8 cellular contexts compared by ENCODE assay signal in genomic region chr21:45308211-45309068, GRCh38. TPM values are rescaled to one million over a fixed set of nuclear protein-coding genes. Genes with fewer than 3 reads are reported as not detected.
DNase-seq lines count a peak whose midpoint lies in the region; ATAC-seq and TF ChIP-seq lines count a peak whose summit lies in the region.

No MANE protein-coding gene starts in this region.

- 89% methylated on average over 21 of the region's 26 CpGs for WGBS in SK-N-SH (ENCODE audit: low lambda C conversion rate)
- 83 to 86% methylated on average over 26 of the region's 26 CpGs for WGBS in GM23248 (ENCODE audit: low coverage in 1 of 2, low lambda C conversion rate in 2 of 2, missing lambda C conversion rate in 2 of 2), 2 experiments

- RAD21 ChIA-PET in HCT116 (lab: Charles Lee; ENCODE audit: low non-redundant PET in 1 of 2, low total read pairs in 2 of 2, uncharacterized antibody in 2 of 2, unreplicated experiment in 2 of 2) = interaction anchor here in 1 of 2 experiments (1.1 kb wide), 1 partner anchor 16 kb away, joined by 3 read pairs; no protein-coding TSS in a partner anchor

- no TSS peak for BruUV-seq in HCT116 (replicated peaks; lab: Mats Ljungman, UMichigan)

- no peaks in the 10 kb centered on the region for H3K9me3 ChIP-seq in HCT116 (ENCODE audit: control insufficient read depth in 1 of 2, insufficient read depth in 1 of 2, low read depth in 1 of 2, low read length in 2 of 2)
- no peaks in the 10 kb centered on the region for H3K9me3 ChIP-seq in SK-N-SH
- no peaks in the 10 kb centered on the region for H3K9me3 ChIP-seq in GM23248 (ENCODE audit: low read depth)

- in situ Hi-C loops in GM23248 (cut with MboI) = no loop called here

- TF ChIP-seq EP300 in SK-N-SH (IDR thresholded peaks at IDR 0.05; ENCODE audit: borderline replicate concordance in 1 of 2, low read depth in 1 of 2, low read length in 1 of 2) = no peak

- H3K27me3 ChIP-seq in HCT116 (ENCODE audit: insufficient read depth, low read length) (no peaks in the 10 kb centered on the region), SK-N-SH (ENCODE audit: insufficient read depth) (no peaks in the 10 kb centered on the region), GM23248 (replicated peaks; ENCODE audit: insufficient read depth) (no peaks in the 10 kb centered on the region)

- CTCF ChIA-PET in HCT116 (lab: Charles Lee) (interaction anchor here (0.8 to 1.7 kb wide), 17 partner anchors 9 to 171 kb away, joined by 3 to 18 read pairs (median 6); partner anchors contain the start of gene POFUT2), SK-N-SH (lab: Yijun Ruan, JAX) (interaction anchor here (0.9 to 2.1 kb wide), 22 partner anchors 8 to 367 kb away, joined by 3 to 33 read pairs (median 4); partner anchors contain the start of gene POFUT2)

- H3K79me2 ChIP-seq in HCT116 (ENCODE audit: insufficient read depth, low read length) (no peaks in the 10 kb centered on the region), SK-N-SH (ENCODE audit: insufficient read depth) (no peaks in the 10 kb centered on the region), GM23248 (ENCODE audit: insufficient read depth) (no peaks in the 10 kb centered on the region)

- ATAC-seq in HCT116 = peak; percentile 23
- ATAC-seq in HG02763 (IDR thresholded peaks at IDR 0.05; ENCODE audit: unreplicated experiment) = no peak

- H4K20me1 ChIP-seq in HCT116 (ENCODE audit: insufficient read depth) (no peaks in the 10 kb centered on the region), SK-N-SH (ENCODE audit: insufficient read depth) (no peaks in the 10 kb centered on the region), GM23248 (ENCODE audit: insufficient read depth) (no peaks in the 10 kb centered on the region)

- H3F3A ChIP-seq in SK-N-SH (replicated peaks; ENCODE audit: insufficient read depth) (peaks cover 7% of the 10 kb centered on the region), GM23248 (ENCODE audit: insufficient read depth) (no peaks in the 10 kb centered on the region)

- no peak overlapping the region for H2AFZ ChIP-seq in HCT116 (ENCODE audit: low read depth, low read length, poor library complexity, severe bottlenecking)
- H2AFZ ChIP-seq in SK-N-SH (ENCODE audit: low read depth) = no peak overlapping the region
- H2AFZ ChIP-seq in GM23248 = no peak overlapping the region

- H3K9ac ChIP-seq in HCT116 (ENCODE audit: low read length) (no peak overlapping the region), SK-N-SH (peak overlapping the region; percentile 51; the same call in 1 of the 2 replicates), GM23248 (no peak overlapping the region)

- H3K27ac ChIP-seq in HCT116 (ENCODE audit: low read depth, low read length) (no peak overlapping the region), SK-N-SH (ENCODE audit: low read depth in 2 of 2, low read length in 1 of 2) (peak overlapping the region in 1 of 2 experiments; percentile 86; a peak in 2 of 4 replicates), GM23248 (no peak overlapping the region)

- H3K4me3 ChIP-seq in HCT116 (replicated peaks in 1 of 2; ENCODE audit: low read depth in 1 of 2, low read length in 2 of 2) (no peak overlapping the region), SK-N-SH (ENCODE audit: low read depth in 2 of 2, low read length in 1 of 2) (no peak overlapping the region), fibroblast of the aortic adventitia (ENCODE audit: low read depth, low read length) (no peak overlapping the region), GM23248 (no peak overlapping the region)

- H3K36me3 ChIP-seq in HCT116 (ENCODE audit: control insufficient read depth in 1 of 2, insufficient read depth in 2 of 2, low read length in 2 of 2) (no peaks in the 10 kb centered on the region), SK-N-SH (replicated peaks in 1 of 2; ENCODE audit: control insufficient read depth in 1 of 2, insufficient read depth in 2 of 2, low read length in 1 of 2) (no peaks in the 10 kb centered on the region), GM23248 (ENCODE audit: low read depth) (no peaks in the 10 kb centered on the region)

- no peak for DNase-seq in HCT116 (ENCODE audit: low read depth, low spot score)
- DNase-seq in SK-N-SH = no peak
- peak; percentile 58 for DNase-seq in fibroblast of the aortic adventitia (ENCODE audit: low read depth)
- DNase-seq in renal cortical epithelial cell (ENCODE audit: low read depth) = peak; percentile 78
- DNase-seq in middle frontal gyrus (ENCODE audit: extremely low spot score, low spot score) = no peak
- DNase-seq in NCI-H1417 (lab: John Stamatoyannopoulos, UW) = no peak
- no peak for DNase-seq in GM23248

- TF ChIP-seq RAD21 in HCT116 (IDR thresholded peaks at IDR 0.05; ENCODE audit: low read depth) (no peak), SK-N-SH (IDR thresholded peaks at IDR 0.05; ENCODE audit: low read length) (no peak)

- H3K4me1 ChIP-seq in HCT116 (ENCODE audit: control insufficient read depth in 1 of 2, insufficient read depth in 2 of 2, low read length in 2 of 2) (peaks cover 0 to 27% of the 10 kb centered on the region in 2 experiments), SK-N-SH (ENCODE audit: control insufficient read depth in 1 of 2, insufficient read depth in 2 of 2, low read depth in 1 of 2, low read length in 1 of 2) (peaks cover 3 to 16% of the 10 kb centered on the region in 2 experiments; a peak in 2 of 4 replicates), GM23248 (ENCODE audit: insufficient read depth) (peaks cover 6% of the 10 kb centered on the region)

- H3K9me2 ChIP-seq in HCT116 (ENCODE audit: insufficient read depth) = no peaks in the 10 kb centered on the region
- H3K9me2 ChIP-seq in SK-N-SH = no peaks in the 10 kb centered on the region
- H3K9me2 ChIP-seq in GM23248 (ENCODE audit: insufficient read depth) = no peaks in the 10 kb centered on the region

- no peak for TF ChIP-seq POLR2A in HCT116 (IDR thresholded peaks at IDR 0.05; ENCODE audit: borderline replicate concordance, extremely low read depth, insufficient read depth, insufficient read length)

- POLR2A ChIA-PET in HCT116 (lab: Charles Lee) (interaction anchor here (0.9 kb wide), 1 partner anchor 14 kb away, joined by 3 read pairs; no protein-coding TSS in a partner anchor), SK-N-SH (lab: Yijun Ruan, JAX) (no interaction called here)

- peak overlapping the region; percentile 60 for H3K4me2 ChIP-seq in HCT116 (ENCODE audit: low read length)
- 0 out of 2 replicates have a peak overlapping the region, but pooled peaks have one; percentile 67 for H3K4me2 ChIP-seq in SK-N-SH
- no peak overlapping the region for H3K4me2 ChIP-seq in GM23248 (ENCODE audit: unreplicated experiment)

- TF ChIP-seq CTCF in HCT116 (IDR thresholded peaks at IDR 0.05 in 2 of 3, conservative IDR thresholded peaks at IDR 0.05 in 1 of 3; ENCODE audit: borderline replicate concordance in 1 of 3, insufficient read depth in 1 of 3, low read depth in 2 of 3, low read length in 2 of 3) = no peak
- no peak for TF ChIP-seq CTCF in SK-N-SH (IDR thresholded peaks at IDR 0.05)
- no peak for TF ChIP-seq CTCF in fibroblast of the aortic adventitia (IDR thresholded peaks at IDR 0.05; ENCODE audit: insufficient read depth, low read length)

- intact Hi-C loops in HCT116 (cut with micrococcal nuclease) = no loop called here

TF ChIP-seq in HCT116, 20 proteins besides CTCF, POLR2A, EP300 and RAD21 (continues in another document):
- no peak for TF ChIP-seq CEBPB (IDR thresholded peaks at IDR 0.05; ENCODE audit: low read depth)
- no peak for TF ChIP-seq ELF1 (IDR thresholded peaks at IDR 0.05; ENCODE audit: borderline replicate concordance, low read depth)
- TF ChIP-seq JUND (IDR thresholded peaks at IDR 0.05) = no peak
- no peak for TF ChIP-seq MAX (IDR thresholded peaks at IDR 0.05)
- TF ChIP-seq SIN3A (IDR thresholded peaks at IDR 0.05; ENCODE audit: low read depth) = no peak
- no peak for TF ChIP-seq FOSL1 (IDR thresholded peaks at IDR 0.05; ENCODE audit: low read depth)

TF ChIP-seq in SK-N-SH, 30 proteins besides CTCF, POLR2A, EP300 and RAD21 (continues in another document):
- TF ChIP-seq MEF2A (IDR thresholded peaks at IDR 0.05; ENCODE audit: borderline replicate concordance, low read depth) = no peak
- no peak for TF ChIP-seq REST (IDR thresholded peaks at IDR 0.05; ENCODE audit: low read depth, low read length)
- TF ChIP-seq TAF1 (IDR thresholded peaks at IDR 0.05; ENCODE audit: borderline replicate concordance, low read depth, low read length) = no peak
- TF ChIP-seq EZH2phosphoT487 (IDR thresholded peaks at IDR 0.05; ENCODE audit: borderline replicate concordance, low read depth) = no peak
- no peak for TF ChIP-seq GATA2 (CRISPR knock-in tag; IDR thresholded peaks at IDR 0.05)
- no peak for TF ChIP-seq FOSL2 (IDR thresholded peaks at IDR 0.05; ENCODE audit: borderline replicate concordance, low read depth)
- no peak for TF ChIP-seq RFX5 (IDR thresholded peaks at IDR 0.05; ENCODE audit: low read length)

RNA-seq across cellular contexts. Expression of gene POFUT2, which starts 20.7 kb away (rescaled TPM):
- 20.5 TPM for total RNA-seq in HCT116 (2021; ENCODE audit: unreplicated experiment)
- polyA plus RNA-seq in HCT116 (2012) = 16.7 and 18.7 TPM in 2 replicates
- polyA plus RNA-seq in SK-N-SH (2012; rRNA removed) = 45.5 and 53.3 TPM in 2 replicates
- 27.6 and 33.4 TPM in 2 replicates for polyA plus RNA-seq in SK-N-SH (2012; cell fraction: cytosol; rRNA removed)
- polyA plus RNA-seq in SK-N-SH (2012; cell fraction: nucleus; rRNA removed) = 208 and 214 TPM in 2 replicates
- 23.8 and 48.6 TPM in 2 replicates for total RNA-seq in fibroblast of the aortic adventitia (ENCODE audit: low replicate concordance)
- 24.3 and 35.5 TPM in 2 replicates for total RNA-seq in renal cortical epithelial cell
- total RNA-seq in GM23248 (2014; rRNA removed; shearing (Covaris generic)) = 48.2 and 54.0 TPM in 2 replicates
- 30.1 and 30.9 TPM in 2 replicates for polyA plus RNA-seq in GM23248 (2016; fragmentation: Nextera tagmentation; extraction: Ambion mirVana)

Comparison
In these comparisons a context has a peak if more than half of its experiments do, and no peak if none do; other contexts are left out.
1. DNase-seq: peak in fibroblast of the aortic adventitia (single experiment) and renal cortical epithelial cell (single experiment); none in HCT116 (single experiment), SK-N-SH (single experiment), middle frontal gyrus (single experiment), NCI-H1417 (0 of 3) and GM23248 (single experiment).